In genomic region chr6:291148-291696, GRCh38 we compare ENCODE assay signal across 8 cellular contexts. TPM values are rescaled to one million over a fixed set of nuclear protein-coding genes. Genes with fewer than 3 reads are reported as not detected.
DNase-seq lines count a peak whose midpoint lies in the region; ATAC-seq, FAIRE-seq and TF ChIP-seq lines count a peak whose summit lies in the region.

No MANE protein-coding gene starts in this region.

- peaks cover 6% of the 10 kb centered on the region for H3K9me3 Mint-ChIP-seq in astrocyte (ENCODE audit: unreplicated experiment)

- H3K27me3 Mint-ChIP-seq in astrocyte (ENCODE audit: low read depth, unreplicated experiment) = peaks cover 12% of the 10 kb centered on the region

- intact Hi-C loops in upper lobe of right lung (cut with DNase I) = no loop called here

- TF ChIP-seq CTCF in astrocyte (IDR thresholded peaks at IDR 0.05; ENCODE audit: insufficient read depth, low read depth, low read length) = no peak
- TF ChIP-seq CTCF in liver (IDR thresholded peaks at IDR 0.05; ENCODE audit: low read depth, low read length, missing input control) = no peak
- TF ChIP-seq CTCF in upper lobe of right lung (IDR thresholded peaks at IDR 0.05) = no peak

- peak overlapping the region; percentile 75 for H3K27ac ChIP-seq in astrocyte (ENCODE audit: low read depth, low read length)
- H3K27ac ChIP-seq in liver (ENCODE audit: low read depth in 1 of 2, low read length in 2 of 2) = peak overlapping the region; percentile 94 to 99
- peak overlapping the region; percentile 99 for H3K27ac ChIP-seq in upper lobe of right lung

- ATAC-seq in upper lobe of right lung = no peak
- no peak for ATAC-seq in HG02642 (IDR thresholded peaks at IDR 0.05; ENCODE audit: poor library complexity, unreplicated experiment)

- peaks cover 10% of the 10 kb centered on the region for H3K4me1 ChIP-seq in astrocyte (ENCODE audit: insufficient read depth, low read length)
- peaks cover 2 to 16% (median 11%) of the 10 kb centered on the region in 4 donors for H3K4me1 ChIP-seq in liver (ENCODE audit: control insufficient read depth in 4 of 4, insufficient read depth in 4 of 4, low read length in 3 of 4)
- peaks cover 39% of the 10 kb centered on the region for H3K4me1 ChIP-seq in upper lobe of right lung

- H3K9ac ChIP-seq in astrocyte (ENCODE audit: low read length) (peak overlapping the region; percentile 89), liver (ENCODE audit: low read depth in 1 of 2, low read length in 2 of 2) (peak overlapping the region; percentile 82 to 96)

- H3K27me3 ChIP-seq in astrocyte (ENCODE audit: insufficient read depth, low read length) = peaks cover 11% of the 10 kb centered on the region
- no peaks in the 10 kb centered on the region for H3K27me3 ChIP-seq in liver (ENCODE audit: control insufficient read depth in 4 of 4, insufficient read depth in 4 of 4, low read length in 3 of 4)
- no peaks in the 10 kb centered on the region for H3K27me3 ChIP-seq in upper lobe of right lung

- no peak for FAIRE-seq in astrocyte (lab: Jason Lieb, UNC)

- H3K9me3 ChIP-seq in astrocyte (ENCODE audit: insufficient read depth, low read depth, low read length) (no peaks in the 10 kb centered on the region), liver (ENCODE audit: control insufficient read depth in 4 of 4, low read length in 3 of 4) (no peaks in the 10 kb centered on the region), upper lobe of right lung (no peaks in the 10 kb centered on the region)

- H3K4me2 ChIP-seq in astrocyte (ENCODE audit: low read length) = peak overlapping the region; percentile 96

- no peaks in the 10 kb centered on the region for H3K79me2 ChIP-seq in astrocyte (ENCODE audit: insufficient read depth, low read length)

- H3K4me3 ChIP-seq in astrocyte (ENCODE audit: insufficient read depth, low read depth, low read length) (peak overlapping the region; percentile 73), liver (ENCODE audit: low read depth in 1 of 3, low read length in 3 of 3) (peak overlapping the region; percentile 51 to 74 (median 69)), upper lobe of right lung (peak overlapping the region; percentile 73)

- H3K36me3 ChIP-seq in astrocyte (ENCODE audit: insufficient read depth, low read length) = no peaks in the 10 kb centered on the region
- H3K36me3 ChIP-seq in liver (ENCODE audit: control insufficient read depth in 4 of 4, insufficient read depth in 3 of 4, low read depth in 1 of 4, low read length in 3 of 4) = no peaks in the 10 kb centered on the region
- H3K36me3 ChIP-seq in upper lobe of right lung = no peaks in the 10 kb centered on the region

- peak overlapping the region; percentile 90 for H2AFZ ChIP-seq in astrocyte (ENCODE audit: low read depth, low read length)

- H3K4me1 Mint-ChIP-seq in astrocyte (ENCODE audit: low read depth, unreplicated experiment) = peaks cover under 1% of the 10 kb centered on the region

- TF ChIP-seq RAD21 in liver (IDR thresholded peaks at IDR 0.05) = no peak

- H4K20me1 ChIP-seq in astrocyte (ENCODE audit: insufficient read depth, low read length) = peaks cover 3% of the 10 kb centered on the region

- peak; percentile 16 for DNase-seq in stimulated activated CD4-positive, alpha-beta T cell treated with anti-CD3 and anti-CD28 coated beads, Interleukin-15, amount 100 ng/mL, for 24 hours
- DNase-seq in stimulated activated CD4-positive, alpha-beta T cell treated with anti-CD3 and anti-CD28 coated beads, Interleukin-1b, Interleukin-23, amount 100 ng/mL, for 48 hours = no peak
- DNase-seq in astrocyte (ENCODE audit: low read depth) (no peak), upper lobe of right lung (no peak), COLO668 (lab: John Stamatoyannopoulos, UW; ENCODE audit: unreplicated experiment) (no peak)
- no peak for DNase-seq in stimulated activated CD4-positive, alpha-beta T cell treated with anti-CD3 and anti-CD28 coated beads, Interleukin-4, amount 100 ng/mL, for 1 hour

- H3K4me3 Mint-ChIP-seq in astrocyte (ENCODE audit: unreplicated experiment) = peak overlapping the region; percentile 78

- 38% methylated on average over 8 of the region's 8 CpGs for WGBS in liver

- peak overlapping the region; percentile 34 for H3K27ac Mint-ChIP-seq in astrocyte (ENCODE audit: unreplicated experiment)

- H3K36me3 Mint-ChIP-seq in astrocyte (ENCODE audit: low read depth, unreplicated experiment) = no peaks in the 10 kb centered on the region

TF ChIP-seq in liver, 16 proteins besides CTCF, POLR2A, EP300 and RAD21:
- TF ChIP-seq RXRA (IDR thresholded peaks at IDR 0.05) (no peak), ZBTB33 (IDR thresholded peaks at IDR 0.05) (no peak), ATF3 (IDR thresholded peaks at IDR 0.05) (no peak)

RNA-seq across cellular contexts. Expression of gene DUSP22, which starts 1.1 kb away (rescaled TPM):
- total RNA-seq in astrocyte (32.9 and 34.9 TPM in 2 replicates), liver (10 to 100 TPM in 1 of 2 donors, 1 to 10 TPM in 1; 9.5 to 31.0 TPM), upper lobe of right lung (61.2 TPM)
- 10 to 100 TPM; 18.0 to 22.1 TPM for polyA plus RNA-seq in liver
